In genomic region chr1:173451981-173452380, GRCh38 we compare ENCODE assay signal across 12 cellular contexts. TPM values are rescaled to one million over a fixed set of nuclear protein-coding genes. Genes with fewer than 3 reads are reported as not detected.
DNase-seq lines count a peak whose midpoint lies in the region; ATAC-seq and TF ChIP-seq lines count a peak whose summit lies in the region.
"Had no signal": no experiment of that assay in that cellular context is flagged by ENCODE, and none has a peak within 500 bp of the region (broad histone marks: within the 10 kb centered on the region; RNA-seq: fewer than 3 reads in every experiment).

No MANE protein-coding gene starts in this region.

- H3K27me3 ChIP-seq in left lung (no peaks in the 10 kb centered on the region), MG63 (no peaks in the 10 kb centered on the region)

- TF ChIP-seq CTCF in left lung (IDR thresholded peaks at IDR 0.05), result no peak

- intact Hi-C loops in left lung (cut with DNase I), result no loop called here

- H3K36me3 ChIP-seq in left lung (no peaks in the 10 kb centered on the region), MG63 (no peaks in the 10 kb centered on the region)

- DNase-seq in Ammon's horn (ENCODE audit: low spot score) (peak; percentile 58), NCI-H2171 (lab: John Stamatoyannopoulos, UW) (peak; percentile 45), cerebellar nuclear complex (lab: John Stamatoyannopoulos, UW) (peak; percentile 88 to 94), left lung (peak in 1 of 2 donors; percentile 64), COLO668 (lab: John Stamatoyannopoulos, UW; ENCODE audit: unreplicated experiment) (no peak), MG63 (no peak)
- DNase-seq: activated CD8-positive, alpha-beta memory T cell treated with anti-CD3 and anti-CD28 coated beads, Interleukin-2, amount 50 U/mL, for 48 hours; activated naive CD8-positive, alpha-beta T cell treated with anti-CD3 and anti-CD28 coated beads, Interleukin-2, amount 10 ng/mL, durations not matched to agents 7 days and 5 days; NCI-H524 treated with DMSO at 0.1 percent for 48 hours; SIG-M5 had no signal

- no peaks in the 10 kb centered on the region for H3K4me1 ChIP-seq in left lung

- peak; percentile 93 for ATAC-seq in left lung
- ATAC-seq in HG02763 (IDR thresholded peaks at IDR 0.05; ENCODE audit: unreplicated experiment), result no peak
- ATAC-seq in HG02981 (IDR thresholded peaks at IDR 0.05; ENCODE audit: unreplicated experiment), result no peak

- H3K4me3 ChIP-seq in left lung, result no peak overlapping the region
- H3K4me3 ChIP-seq in MG63, result no peak overlapping the region

- H3K9me3 ChIP-seq in left lung, result no peaks in the 10 kb centered on the region
- no peaks in the 10 kb centered on the region for H3K9me3 ChIP-seq in MG63

- peak overlapping the region in 1 of 2 donors; percentile 30 for H3K27ac ChIP-seq in left lung

RNA-seq across cellular contexts. Expression of gene PRDX6, which starts 25.2 kb away (rescaled TPM):
- total RNA-seq in left lung, result 100 to 1,000 TPM; 251 to 263 TPM
- total RNA-seq in MG63 (2014; rRNA removed; shearing (Covaris generic); ENCODE audit: low replicate concordance), result 170 and 232 TPM in 2 replicates

Comparison
In these comparisons a context has a peak if more than half of its experiments do, and no peak if none do; other contexts are left out.
1. DNase-seq: peak in Ammon's horn (single experiment), NCI-H2171 (single experiment) and cerebellar nuclear complex (2 of 2); none in COLO668 (single experiment) and MG63 (single experiment).